In the genomic region with DNA sequence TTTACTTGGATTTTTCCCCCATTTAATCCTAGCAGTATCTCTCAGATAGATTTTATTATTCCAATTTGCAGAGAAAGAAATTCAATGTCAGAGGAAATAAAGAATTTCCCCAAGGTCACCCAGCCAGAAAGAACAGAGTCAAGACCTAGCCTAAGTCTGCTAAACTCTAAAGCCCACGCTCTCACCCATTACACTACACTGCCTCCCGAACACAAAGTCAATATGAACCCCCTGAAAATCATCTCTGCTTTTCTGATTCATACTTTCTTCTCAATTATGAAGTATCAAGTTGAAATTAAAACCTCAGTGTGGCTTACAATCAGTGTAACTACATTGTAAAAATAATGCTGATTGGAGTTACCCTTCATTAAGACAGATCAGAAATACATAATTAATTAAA, we compare ENCODE assay signal across 32 cellular contexts.
"Had no signal": no experiment of that assay in that cellular context is flagged by ENCODE, and none has a peak within 500 bp of the region (broad histone marks: within the 10 kb centered on the region; RNA-seq: fewer than 3 reads in every experiment).

No MANE protein-coding gene starts in this region.

- ATAC-seq: esophagus mucosa; left colon; naive thymus-derived CD8-positive, alpha-beta T cell; SK-N-SH treated with all-trans-retinoic acid at 6 μM for 48 hours; T-helper 17 cell had no signal

- H3K36me3 ChIP-seq: breast epithelium, neural progenitor cell, right atrium auricular region, upper lobe of left lung, vagina had no signal

- H2AFZ ChIP-seq: neural progenitor cell, parathyroid adenoma had no signal

- H3K4me3 ChIP-seq: breast epithelium, neural progenitor cell, right atrium auricular region, smooth muscle cell, upper lobe of left lung, vagina had no signal

- H3K27me3 Mint-ChIP-seq: dendritic cell treated with granulocyte-macrophage colony-stimulating factor and Interleukin-4, amounts not matched to agents 40 ng/mL and 50 ng/mL, for 4 days; naive thymus-derived CD8-positive, alpha-beta T cell; stimulated activated naive CD8-positive, alpha-beta T cell treated with anti-CD3 and anti-CD28 coated beads, Interleukin-15, Interleukin-2, amounts not matched to agents 100 ng/mL and 50 ng/mL, for 24 hours; T-helper 17 cell had no signal

- H3K9me3 ChIP-seq: breast epithelium, right atrium auricular region, upper lobe of left lung, vagina had no signal

- H3K79me2 ChIP-seq: parathyroid adenoma had no signal

- DNase-seq: activated CD4-positive, alpha-beta T cell treated with anti-CD3 and anti-CD28 coated beads for 1 hour; activated CD4-positive, alpha-beta T cell treated with anti-CD3 and anti-CD28 coated beads, Interleukin-2, amount 50 U/mL, for 48 hours; activated CD8-positive, alpha-beta memory T cell treated with anti-CD3 and anti-CD28 coated beads, Interleukin-2, amount 50 U/mL, for 48 hours; activated gamma-delta T cell treated with Interleukin-2 at 50 U/mL for 16 hours; activated naive CD4-positive, alpha-beta T cell treated with anti-CD3 and anti-CD28 coated beads, Interleukin-2, amount 50 U/mL, for 16 hours; amniotic stem cell; central memory CD4-positive, alpha-beta T cell; endodermal cell; foreskin fibroblast; head of caudate nucleus; hypothalamus; immature natural killer cell; kidney; left colon; naive thymus-derived CD8-positive, alpha-beta T cell; occipital lobe; stimulated activated CD4-positive, alpha-beta T cell treated with anti-CD3 and anti-CD28 coated beads, Interleukin-15, amount 100 ng/mL, for 24 hours; stimulated activated CD4-positive, alpha-beta T cell treated with anti-CD3 and anti-CD28 coated beads, Interleukin-2, amount 100 ng/mL, for 24 hours; substantia nigra; T-helper 17 cell; T1000; upper lobe of left lung had no signal

- H3K4me2 ChIP-seq: neural progenitor cell, smooth muscle cell had no signal

- H3K27ac ChIP-seq: breast epithelium, neural progenitor cell, parathyroid adenoma, right atrium auricular region, upper lobe of left lung, vagina had no signal

- H3K9ac ChIP-seq: neural progenitor cell, parathyroid adenoma had no signal

- H3K27ac Mint-ChIP-seq: dendritic cell treated with granulocyte-macrophage colony-stimulating factor and Interleukin-4, amounts not matched to agents 40 ng/mL and 50 ng/mL, for 4 days; endodermal cell; neural progenitor cell; stimulated activated naive CD8-positive, alpha-beta T cell treated with anti-CD3 and anti-CD28 coated beads, Interleukin-15, Interleukin-2, amounts not matched to agents 100 ng/mL and 50 ng/mL, for 24 hours; T-helper 17 cell had no signal

- H3K27me3 ChIP-seq: breast epithelium, neural progenitor cell, right atrium auricular region, upper lobe of left lung, vagina had no signal

- H3K4me3 Mint-ChIP-seq: dendritic cell treated with granulocyte-macrophage colony-stimulating factor and Interleukin-4, amounts not matched to agents 40 ng/mL and 50 ng/mL, for 4 days; endodermal cell; immature natural killer cell; naive thymus-derived CD8-positive, alpha-beta T cell; neural progenitor cell; stimulated activated naive CD8-positive, alpha-beta T cell treated with anti-CD3 and anti-CD28 coated beads, Interleukin-15, Interleukin-2, amounts not matched to agents 100 ng/mL and 50 ng/mL, for 24 hours; T-helper 17 cell had no signal

- H3K36me3 Mint-ChIP-seq: neural progenitor cell had no signal

- H3K4me1 ChIP-seq: breast epithelium, parathyroid adenoma had no signal

- H3K9me3 Mint-ChIP-seq: dendritic cell treated with granulocyte-macrophage colony-stimulating factor and Interleukin-4, amounts not matched to agents 40 ng/mL and 50 ng/mL, for 4 days; endodermal cell; immature natural killer cell; naive thymus-derived CD8-positive, alpha-beta T cell; neural progenitor cell; stimulated activated naive CD8-positive, alpha-beta T cell treated with anti-CD3 and anti-CD28 coated beads, Interleukin-15, Interleukin-2, amounts not matched to agents 100 ng/mL and 50 ng/mL, for 24 hours had no signal
